In the genomic region with DNA sequence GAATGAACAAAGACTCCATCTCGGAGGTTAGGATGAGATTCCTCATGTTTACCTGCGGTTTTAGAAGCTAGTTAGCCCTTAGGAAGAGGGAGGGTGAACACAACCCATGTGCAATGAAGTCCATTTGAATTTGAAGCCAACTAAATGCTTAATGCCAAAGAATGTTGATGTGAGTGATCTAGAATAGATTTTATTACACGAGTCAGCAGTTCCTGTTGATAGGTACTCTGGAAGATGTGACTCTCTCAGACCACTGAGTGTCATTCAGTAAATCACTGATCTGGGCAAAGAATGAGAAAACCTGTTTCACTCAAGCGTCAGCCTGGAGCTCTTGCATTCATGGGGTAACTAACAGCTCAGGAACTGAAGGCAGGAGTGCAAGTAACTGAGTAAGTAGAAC, we compare ENCODE assay signal across 31 cellular contexts.
"Had no signal": no experiment of that assay in that cellular context is flagged by ENCODE, and none has a peak within 500 bp of the region (broad histone marks: within the 10 kb centered on the region; RNA-seq: fewer than 3 reads in every experiment).

No MANE protein-coding gene starts in this region.

- H3K9ac ChIP-seq: neural progenitor cell, parathyroid adenoma had no signal

- H3K36me3 Mint-ChIP-seq: natural killer cell; neural progenitor cell; stimulated activated memory B cell treated with anti-CD40 and anti-IgM and Interleukin-4, amounts not matched to agents 10 μg/mL and 1 μg/mL and 100 μg/mL, for 72 hours; type B pancreatic cell had no signal

- H3K27me3 ChIP-seq: neural progenitor cell, ovary, suprapubic skin, testis, tibial artery, transverse colon, upper lobe of right lung, uterus had no signal

- H3K27me3 Mint-ChIP-seq: progenitor cell of endocrine pancreas; stimulated activated naive CD8-positive, alpha-beta T cell treated with anti-CD3 and anti-CD28 coated beads, Interleukin-15, amount 100 ng/mL, for 72 hours; type B pancreatic cell had no signal

- H3K27ac Mint-ChIP-seq: natural killer cell; nephron; neural progenitor cell; progenitor cell of endocrine pancreas; stimulated activated memory B cell treated with anti-CD40 and anti-IgM and Interleukin-4, amounts not matched to agents 10 μg/mL and 1 μg/mL and 100 μg/mL, for 72 hours; stimulated activated naive CD8-positive, alpha-beta T cell treated with anti-CD3 and anti-CD28 coated beads, Interleukin-15, amount 100 ng/mL, for 72 hours; type B pancreatic cell had no signal

- H3K4me3 ChIP-seq: neural progenitor cell, ovary, psoas muscle, skin epidermis, smooth muscle cell, spleen, suprapubic skin, testis, tibial artery, transverse colon, upper lobe of right lung, uterus had no signal

- H3K4me3 Mint-ChIP-seq: natural killer cell; nephron; neural progenitor cell; stimulated activated memory B cell treated with anti-CD40 and anti-IgM and Interleukin-4, amounts not matched to agents 10 μg/mL and 1 μg/mL and 100 μg/mL, for 72 hours; stimulated activated naive CD8-positive, alpha-beta T cell treated with anti-CD3 and anti-CD28 coated beads, Interleukin-15, amount 100 ng/mL, for 72 hours; type B pancreatic cell had no signal

- H3K4me2 ChIP-seq: neural progenitor cell, smooth muscle cell had no signal

- H3K4me1 Mint-ChIP-seq: natural killer cell, nephron had no signal

- H3K79me2 ChIP-seq: parathyroid adenoma had no signal

- H3K4me1 ChIP-seq: neural progenitor cell, parathyroid adenoma, psoas muscle, suprapubic skin, upper lobe of right lung, uterus had no signal

- ATAC-seq: natural killer cell; psoas muscle; right cardiac atrium; sciatic nerve; stimulated activated memory B cell treated with anti-CD40 and anti-IgM and Interleukin-4, amounts not matched to agents 10 μg/mL and 1 μg/mL and 100 μg/mL, for 72 hours; stimulated activated naive CD8-positive, alpha-beta T cell treated with anti-CD3 and anti-CD28 coated beads, Interleukin-15, amount 100 ng/mL, for 72 hours; stimulated activated naive CD8-positive, alpha-beta T cell treated with anti-CD3 and anti-CD28 coated beads, Interleukin-15, Interleukin-2, amounts not matched to agents 100 U/mL and 50 U/mL, for 24 hours; upper lobe of right lung had no signal

- H3K36me3 ChIP-seq: neural progenitor cell, ovary, spleen, suprapubic skin, transverse colon, upper lobe of right lung, uterus had no signal

- DNase-seq: natural killer cell; occipital lobe; ovary; posterior cingulate gyrus; psoas muscle; right cardiac atrium; spleen; stimulated activated CD4-positive, alpha-beta T cell treated with anti-CD3 and anti-CD28 coated beads, Interleukin-12 subunit alpha, Interleukin-12 subunit beta, amount 100 ng/mL, for 4 hours; stimulated activated CD4-positive, alpha-beta T cell treated with anti-CD3 and anti-CD28 coated beads, Interleukin-1b, Interleukin-23, amount 100 ng/mL, for 48 hours; stimulated activated CD4-positive, alpha-beta T cell treated with anti-CD3 and anti-CD28 coated beads, Interleukin-4, amount 100 ng/mL, for 1 hour; stimulated activated CD4-positive, alpha-beta T cell treated with anti-CD3 and anti-CD28 coated beads, Interleukin-4, amount 100 ng/mL, for 4 hours; stimulated activated CD8-positive, alpha-beta memory T cell treated with anti-CD3 and anti-CD28 coated beads, Interleukin-4, amount 100 ng/mL, for 48 hours; stimulated activated naive CD4-positive, alpha-beta T cell; stimulated activated naive CD8-positive, alpha-beta T cell treated with anti-CD3 and anti-CD28 coated beads, Interleukin-15, amount 100 ng/mL, for 72 hours; stimulated activated naive CD8-positive, alpha-beta T cell treated with anti-CD3 and anti-CD28 coated beads, Interleukin-15, Interleukin-2, amounts not matched to agents 100 U/mL and 50 U/mL, for 24 hours; substantia nigra; testis; tibial artery; transverse colon; upper lobe of right lung; uterus had no signal

- H3K9me3 ChIP-seq: ovary, psoas muscle, spleen, suprapubic skin, testis, tibial artery, transverse colon, upper lobe of right lung, uterus had no signal

- H2AFZ ChIP-seq: neural progenitor cell, parathyroid adenoma had no signal

- H3K27ac ChIP-seq: neural progenitor cell, ovary, parathyroid adenoma, psoas muscle, skin epidermis, spleen, suprapubic skin, testis, tibial artery, transverse colon, upper lobe of right lung, uterus had no signal
